15 cellular contexts compared by ENCODE assay signal in genomic region chr1:41498391-41498790, GRCh38. TPM values are rescaled to one million over a fixed set of nuclear protein-coding genes. Genes with fewer than 3 reads are reported as not detected.
A peak's percentile ranks its signal among the peaks of the same experiment; 100 is the strongest.
DNase-seq lines count a peak whose midpoint lies in the region; ATAC-seq, FAIRE-seq and TF ChIP-seq lines count a peak whose summit lies in the region.
"Had no signal": no experiment of that assay in that cellular context is flagged by ENCODE, and none has a peak within 500 bp of the region (broad histone marks: within the 10 kb centered on the region; RNA-seq: fewer than 3 reads in every experiment).

No MANE protein-coding gene starts in this region.

- no peak overlapping the region for H4K91ac ChIP-seq in mesenchymal stem cell (ENCODE audit: low read length)

- H3K4ac ChIP-seq in mesenchymal stem cell (ENCODE audit: low read depth in 1 of 2, low read length in 2 of 2), result peak overlapping the region in 1 of 2 experiments; percentile 24

- no peak for FAIRE-seq in GM12878 (lab: Jason Lieb, UNC)
- FAIRE-seq: D721Med had no signal

- RAD21 ChIA-PET in GM12878 (lab: Charles Lee; ENCODE audit: unreplicated experiment), result no interaction called here

- intact Hi-C loops in GM12878 (cut with micrococcal nuclease; ENCODE audit: unreplicated experiment), result no loop called here

- SMC1A ChIA-PET in GM12878 (lab: Charles Lee; ENCODE audit: uncharacterized antibody, unreplicated experiment), result interaction anchor here (1.8 kb wide), 1 partner anchor 10 kb away, joined by 6 read pairs; no protein-coding TSS in a partner anchor

- no TSS peak for BruUV-seq in GM12878 (replicated peaks; lab: Mats Ljungman, UMichigan)

- WGBS in SK-N-SH (ENCODE audit: low lambda C conversion rate), result 79% methylated on average over 3 of the region's 5 CpGs
- 31% methylated on average over 5 of the region's 5 CpGs for WGBS in GM12878 (ENCODE audit: insufficient coverage, insufficient replicate concordance, low lambda C conversion rate, missing lambda C conversion rate)
- WGBS in mesenchymal stem cell, result 79% methylated on average over 5 of the region's 5 CpGs
- WGBS in upper lobe of left lung, 2 donors, result 90 to 93% methylated on average over 3 to 5 of the region's 5 CpGs

- no peak overlapping the region for H3K4me3 ChIP-seq in SK-N-SH (ENCODE audit: low read depth in 2 of 2, low read length in 1 of 2)
- no peak overlapping the region for H3K4me3 ChIP-seq in GM12878
- no peak overlapping the region for H3K4me3 ChIP-seq in mesenchymal stem cell (ENCODE audit: insufficient read depth in 1 of 2, low read depth in 1 of 2, low read length in 2 of 2)
- no peak overlapping the region for H3K4me3 ChIP-seq in upper lobe of left lung
- no peak overlapping the region for H3K4me3 ChIP-seq in HAP-1
- H3K4me3 ChIP-seq: mucosa of descending colon, right lobe of liver had no signal

- TF ChIP-seq CTCF in SK-N-SH (IDR thresholded peaks at IDR 0.05), result no peak
- no peak for TF ChIP-seq CTCF in GM12878 (IDR thresholded peaks at IDR 0.05 in 2 of 3, conservative IDR thresholded peaks at IDR 0.05 in 1 of 3; ENCODE audit: control insufficient read depth in 2 of 3, extremely low read depth in 1 of 3, insufficient read depth in 1 of 3, low read depth in 3 of 3, low read length in 3 of 3)
- TF ChIP-seq CTCF in upper lobe of left lung (IDR thresholded peaks at IDR 0.05), result no peak

- H4K20me1 ChIP-seq in SK-N-SH (ENCODE audit: insufficient read depth) (no peaks in the 10 kb centered on the region), GM12878 (ENCODE audit: control insufficient read depth, insufficient read depth) (no peaks in the 10 kb centered on the region)

- H3K9me2 ChIP-seq in SK-N-SH, result no peaks in the 10 kb centered on the region

- ATAC-seq in SK-N-SH treated with all-trans-retinoic acid at 6 μM for 48 hours (peak; percentile 44), GM12878 (0 out of 3 replicates have a peak, but pooled peaks have one; percentile 14), upper lobe of left lung (ENCODE audit: low FRiP score in 2 of 2) (no peak), GM21367 (IDR thresholded peaks at IDR 0.05; ENCODE audit: unreplicated experiment) (no peak)
- ATAC-seq: activated T-cell treated with anti-CD3 and anti-CD28 coated beads, Interleukin-2, amount 50 U/mL, for 72 hours had no signal

- no peak for DNase-seq in SK-N-SH
- no peak for DNase-seq in GM12878 (ENCODE audit: low read depth, low spot score)
- no peak for DNase-seq in mesenchymal stem cell
- no peak for DNase-seq in upper lobe of left lung
- DNase-seq in HAP-1 (ENCODE audit: low spot score in 2 of 2), result no peak
- no peak for DNase-seq in activated CD4-positive, alpha-beta T cell treated with anti-CD3 and anti-CD28 coated beads for 4 hours
- DNase-seq: activated T-cell treated with anti-CD3 and anti-CD28 coated beads, Interleukin-2, amount 50 U/mL, for 72 hours; NCI-H1048 had no signal

- no peak overlapping the region for H3K9ac ChIP-seq in SK-N-SH
- no peak overlapping the region for H3K9ac ChIP-seq in GM12878 (ENCODE audit: control insufficient read depth, insufficient read depth, low read length)
- no peak overlapping the region for H3K9ac ChIP-seq in mesenchymal stem cell (ENCODE audit: low read length)

- H3K14ac ChIP-seq in mesenchymal stem cell (ENCODE audit: low read length in 2 of 2), result peak overlapping the region in 1 of 2 experiments; percentile 46

- H3K36me3 ChIP-seq in SK-N-SH (replicated peaks in 1 of 2; ENCODE audit: control insufficient read depth in 1 of 2, insufficient read depth in 2 of 2, low read length in 1 of 2) (no peaks in the 10 kb centered on the region), GM12878 (ENCODE audit: control insufficient read depth in 2 of 2, insufficient read depth in 2 of 2, low read length in 1 of 2) (no peaks in the 10 kb centered on the region), mesenchymal stem cell (ENCODE audit: control insufficient read depth in 1 of 2, insufficient read depth in 2 of 2, low read depth in 1 of 2, low read length in 2 of 2) (no peaks in the 10 kb centered on the region), upper lobe of left lung (no peaks in the 10 kb centered on the region), HAP-1 (replicated peaks) (no peaks in the 10 kb centered on the region)
- H3K36me3 ChIP-seq: right lobe of liver had no signal

- peak overlapping the region; percentile 49 for H2AK5ac ChIP-seq in mesenchymal stem cell (ENCODE audit: low read length, severe bottlenecking)

- H3K9me3 ChIP-seq in SK-N-SH (no peaks in the 10 kb centered on the region), GM12878 (replicated peaks; ENCODE audit: control insufficient read depth, insufficient read depth, low read length) (no peaks in the 10 kb centered on the region), mesenchymal stem cell (ENCODE audit: control insufficient read depth, low read length) (no peaks in the 10 kb centered on the region), upper lobe of left lung (no peaks in the 10 kb centered on the region), HAP-1 (no peaks in the 10 kb centered on the region)
- H3K9me3 ChIP-seq: mucosa of descending colon, right lobe of liver had no signal

- H2BK15ac ChIP-seq in mesenchymal stem cell (ENCODE audit: low read depth, poor library complexity, severe bottlenecking), result no peak overlapping the region

- POLR2A ChIA-PET in SK-N-SH (lab: Yijun Ruan, JAX), result no interaction called here
- POLR2A ChIA-PET in GM12878 (lab: Charles Lee), result no interaction called here

- no peak overlapping the region for H4K8ac ChIP-seq in mesenchymal stem cell (ENCODE audit: low read length)

- no peaks in the 10 kb centered on the region for H3K79me1 ChIP-seq in mesenchymal stem cell (replicated peaks; ENCODE audit: low read length, poor library complexity, severe bottlenecking)

- TF ChIP-seq POLR2A in GM12878 (IDR thresholded peaks at IDR 0.05; ENCODE audit: low read depth, low read length) (no peak), upper lobe of left lung (IDR thresholded peaks at IDR 0.05) (no peak)

- TF ChIP-seq RAD21 in SK-N-SH (IDR thresholded peaks at IDR 0.05; ENCODE audit: low read length) (no peak), GM12878 (IDR thresholded peaks at IDR 0.05; ENCODE audit: insufficient read depth, low read depth, low read length) (no peak)

- H3F3A ChIP-seq in SK-N-SH (replicated peaks; ENCODE audit: insufficient read depth), result peaks cover 6% of the 10 kb centered on the region

- H3K4me2 ChIP-seq in SK-N-SH, result no peak overlapping the region
- no peak overlapping the region for H3K4me2 ChIP-seq in GM12878 (ENCODE audit: control insufficient read depth, insufficient read depth)
- no peak overlapping the region for H3K4me2 ChIP-seq in mesenchymal stem cell (ENCODE audit: low read length, poor library complexity, severe bottlenecking)

- TF ChIP-seq EP300 in SK-N-SH (IDR thresholded peaks at IDR 0.05; ENCODE audit: borderline replicate concordance in 1 of 2, low read depth in 1 of 2, low read length in 1 of 2) (no peak), GM12878 (IDR thresholded peaks at IDR 0.05; ENCODE audit: borderline replicate concordance in 1 of 2, control insufficient read depth in 1 of 2, low read depth in 2 of 2, low read length in 2 of 2) (no peak), upper lobe of left lung (IDR thresholded peaks at IDR 0.05) (no peak)

- in situ Hi-C loops in GM12878 (cut with MboI), result no loop called here
- in situ Hi-C loops in HAP-1 (cut with MboI; ENCODE audit: low sequenced_read_pairs), result no loop called here

- no peak overlapping the region for H3K18ac ChIP-seq in mesenchymal stem cell (ENCODE audit: low read depth in 1 of 2, low read length in 2 of 2)

- no peak overlapping the region for H2BK5ac ChIP-seq in mesenchymal stem cell (ENCODE audit: low read depth, low read length, poor library complexity, severe bottlenecking)

- H3K27ac ChIP-seq in SK-N-SH (ENCODE audit: low read depth in 2 of 2, low read length in 1 of 2) (peak overlapping the region in 1 of 2 experiments; percentile 34; a peak in 1 of 4 replicates), GM12878 (ENCODE audit: control insufficient read depth, insufficient read depth) (no peak overlapping the region), mesenchymal stem cell (ENCODE audit: low read length, poor library complexity, severe bottlenecking) (no peak overlapping the region), upper lobe of left lung (peak overlapping the region; percentile 74 to 90 (median 88))
- H3K27ac ChIP-seq: right lobe of liver had no signal

- H3K4me1 ChIP-seq in SK-N-SH (ENCODE audit: control insufficient read depth in 1 of 2, insufficient read depth in 2 of 2, low read depth in 1 of 2, low read length in 1 of 2), result peaks cover 22 to 63% of the 10 kb centered on the region in 2 experiments
- no peaks in the 10 kb centered on the region; the same call in 1 of the 2 replicates for H3K4me1 ChIP-seq in GM12878 (ENCODE audit: control insufficient read depth, insufficient read depth, low read length)
- H3K4me1 ChIP-seq in mesenchymal stem cell (ENCODE audit: control insufficient read depth, insufficient read depth, low read depth, low read length), result peaks cover 59% of the 10 kb centered on the region
- H3K4me1 ChIP-seq in upper lobe of left lung, result peaks cover 49 to 65% (median 51%) of the 10 kb centered on the region in 4 donors
- peaks cover 12% of the 10 kb centered on the region for H3K4me1 ChIP-seq in HAP-1

- CTCF ChIA-PET in SK-N-SH (lab: Yijun Ruan, JAX) (interaction anchor here (1.1 to 8.6 kb wide), 4 partner anchors 15 to 75 kb away, joined by 3 to 93 read pairs (median 8); partner anchors contain the start of gene EDN2), GM12878 (lab: Yijun Ruan, JAX) (no interaction called here)

- no peak overlapping the region for H2BK120ac ChIP-seq in mesenchymal stem cell (ENCODE audit: low read depth, low read length)

- no peak overlapping the region for H2BK12ac ChIP-seq in mesenchymal stem cell (ENCODE audit: low read length in 2 of 2)

- H2AFZ ChIP-seq in SK-N-SH (ENCODE audit: low read depth) (no peak overlapping the region), GM12878 (ENCODE audit: control insufficient read depth, low read depth, low read length) (no peak overlapping the region), mesenchymal stem cell (ENCODE audit: low read depth, low read length) (no peak overlapping the region)

- H3K79me2 ChIP-seq in SK-N-SH (ENCODE audit: insufficient read depth) (no peaks in the 10 kb centered on the region), GM12878 (ENCODE audit: control insufficient read depth, insufficient read depth, low read length) (no peaks in the 10 kb centered on the region)

- no peak overlapping the region for H3K23ac ChIP-seq in mesenchymal stem cell (ENCODE audit: low read length in 2 of 2)

- H3K27me3 ChIP-seq in SK-N-SH (ENCODE audit: insufficient read depth) (no peaks in the 10 kb centered on the region), GM12878 (replicated peaks in 1 of 2; ENCODE audit: control insufficient read depth in 2 of 2, insufficient read depth in 2 of 2, low read length in 1 of 2) (peaks cover 0 to 1% of the 10 kb centered on the region in 2 experiments; a peak in 3 of 4 replicates), mesenchymal stem cell (ENCODE audit: control insufficient read depth in 1 of 2, insufficient read depth in 1 of 2, low read length in 2 of 2) (peaks cover 0 to 6% of the 10 kb centered on the region in 2 experiments), upper lobe of left lung (no peaks in the 10 kb centered on the region), HAP-1 (ENCODE audit: low read depth) (no peaks in the 10 kb centered on the region)
- H3K27me3 ChIP-seq: right lobe of liver had no signal

RNA-seq across cellular contexts. Expression of gene EDN2, which starts 13.9 kb away (rescaled TPM):
- polyA plus RNA-seq in SK-N-SH (2012; rRNA removed) (0.97 and 1.7 TPM in 2 replicates), GM12878 (2011; rRNA removed) (1.1 and 1.5 TPM in 2 replicates), GM12878 (2014; fragmentation: Illumina TruSeq; extraction: Trizol) (0.35 TPM in 1 of 2 replicates, not detected in the other), GM12878 (2014; fragmentation: Nextera tagmentation; extraction: Ambion mirVana) (under 1 TPM in 1 of 2 experiments, not detected in 1; 0.11 TPM), GM12878 (2014; rRNA removed) (0.94 and 1.3 TPM in 2 replicates), GM12878 (2016; fragmentation: Nextera tagmentation; extraction: Ambion mirVana) (under 1 TPM; 0.43 to 0.48 TPM)
- 0.77 and 0.84 TPM in 2 replicates for polyA plus RNA-seq in SK-N-SH (2012; cell fraction: cytosol; rRNA removed)
- 0.75 and 1.2 TPM in 2 replicates for polyA plus RNA-seq in SK-N-SH (2012; cell fraction: nucleus; rRNA removed)
- total RNA-seq in GM12878 (2013; cell fraction: nucleolus; rRNA removed), result 0.44 and 0.56 TPM in 2 replicates
- total RNA-seq in GM12878 (2014; rRNA removed) (0.28 and 0.60 TPM in 2 replicates), GM12878 (2014; rRNA removed; fragmentation: Illumina TruSeq; extraction: Trizol) (0.13 and 0.23 TPM in 2 replicates), GM12878 (2021) (0.74 and 0.98 TPM in 2 replicates), upper lobe of left lung (1 to 10 TPM in 1 of 6 donors, under 1 TPM in 2, not detected in 3; 0.49 to 4.0 (median 0.77) TPM)
- polyA plus RNA-seq in GM12878 (2011; ENCODE audit: low read depth), result 0.31 TPM
- 2.3 and 2.6 TPM in 2 replicates for polyA plus RNA-seq in GM12878 (2011; cell fraction: cytosol; rRNA removed)
- 9.9 and 12.3 TPM in 2 replicates for polyA plus RNA-seq in GM12878 (2011; cell fraction: nucleus; rRNA removed)
- polyA plus RNA-seq in GM12878 (2012), result 0.38 and 0.42 TPM in 2 replicates
- polyA minus RNA-seq in GM12878 (2011; rRNA and poly(A)+ RNA removed), result 0.66 and 1.1 TPM in 2 replicates
- 1.1 TPM in 1 of 2 replicates, not detected in the other for polyA minus RNA-seq in GM12878 (2011; cell fraction: cytosol; rRNA and poly(A)+ RNA removed)
- polyA minus RNA-seq in GM12878 (2011; cell fraction: nucleus; rRNA and poly(A)+ RNA removed), result 0.60 and 0.77 TPM in 2 replicates
- polyA plus RNA-seq in mesenchymal stem cell (2013, experiment 1 of 2), result 0.15 TPM
- 0.15 TPM for polyA plus RNA-seq in mesenchymal stem cell (2013, experiment 2 of 2)
- total RNA-seq: A673; activated T-cell treated with anti-CD3 and anti-CD28 coated beads, Interleukin-2, amount 50 U/mL, for 72 hours; temporal lobe had no signal

Comparison
In these comparisons a context has a peak if more than half of its experiments do, and no peak if none do; other contexts are left out.
1. ATAC-seq: peak in SK-N-SH treated with all-trans-retinoic acid at 6 μM for 48 hours (single experiment) and GM12878 (single experiment); none in upper lobe of left lung (0 of 2) and GM21367 (single experiment).
2. H3K27ac ChIP-seq: peak in upper lobe of left lung (4 of 4); none in GM12878 (single experiment) and mesenchymal stem cell (single experiment).